Comparison of ENCODE assay signal across 8 cellular contexts in the genomic region with DNA sequence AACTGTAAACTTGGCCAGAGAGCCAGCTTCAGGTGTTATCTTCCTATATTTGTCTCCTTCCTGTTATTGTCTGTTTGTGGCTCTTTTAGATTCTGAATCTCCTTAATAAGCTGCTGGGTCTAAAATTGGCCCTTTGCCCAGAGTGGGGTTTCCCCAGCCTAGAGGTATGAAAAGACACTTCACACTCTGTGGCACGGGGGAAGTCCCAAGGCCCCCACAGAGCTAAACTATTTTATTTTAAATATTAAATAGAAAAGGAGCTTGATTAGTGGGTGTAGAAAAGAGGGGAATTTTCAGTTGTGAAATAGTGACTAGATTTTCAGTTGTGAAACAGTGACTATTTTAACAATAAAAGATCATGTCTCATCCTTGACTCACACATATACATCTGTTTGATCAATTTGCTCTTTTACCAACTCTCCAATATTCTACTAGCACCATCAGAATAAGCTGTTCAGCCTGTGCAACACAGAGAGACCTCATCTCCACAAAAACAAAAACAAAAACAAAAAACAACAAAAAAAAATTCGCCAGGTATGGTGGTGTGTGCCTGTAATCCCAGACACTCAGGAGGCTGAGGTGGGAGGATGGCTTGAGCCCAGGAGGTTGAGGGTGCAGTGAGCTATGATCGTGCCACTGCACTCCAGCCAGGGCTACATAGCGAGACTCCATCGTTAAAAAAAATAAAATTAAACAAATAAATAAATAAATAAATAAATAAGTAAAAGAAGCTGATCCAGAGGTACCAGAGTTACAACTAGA. TPM values are rescaled to one million over a fixed set of nuclear protein-coding genes. Genes with fewer than 3 reads are reported as not detected.
DNase-seq lines count a peak whose midpoint lies in the region; ATAC-seq lines count a peak whose summit lies in the region.

No MANE protein-coding gene starts in this region.

- H3K56ac ChIP-seq in mesendoderm (ENCODE audit: low read length), result no peak overlapping the region

- peak overlapping the region; percentile 4 to 66 for H3K27ac Mint-ChIP-seq in effector memory CD8-positive, alpha-beta T cell
- no peak overlapping the region for H3K27ac Mint-ChIP-seq in stimulated activated effector memory CD8-positive, alpha-beta T cell treated with anti-CD3 and anti-CD28 coated beads, Interleukin-12 subunit alpha, Interleukin-12 subunit beta, amount 100 ng/mL, for 72 hours

- H3K4me3 ChIP-seq in mesendoderm (ENCODE audit: low read length) (no peak overlapping the region), MG63 (no peak overlapping the region)

- H2BK120ac ChIP-seq in mesendoderm (ENCODE audit: low read depth, low read length), result no peak overlapping the region

- no peak overlapping the region for H2BK15ac ChIP-seq in mesendoderm (replicated peaks; ENCODE audit: low read depth)

- peak; percentile 92 for ATAC-seq in GM19025 (IDR thresholded peaks at IDR 0.05; ENCODE audit: low read depth, unreplicated experiment)
- peak; percentile 91 for ATAC-seq in HG03103 (IDR thresholded peaks at IDR 0.05; ENCODE audit: low read depth, unreplicated experiment)
- ATAC-seq in effector memory CD8-positive, alpha-beta T cell (replicated peaks), result peak; percentile 97
- peak; percentile 97 for ATAC-seq in stimulated activated effector memory CD8-positive, alpha-beta T cell treated with anti-CD3 and anti-CD28 coated beads, Interleukin-12 subunit alpha, Interleukin-12 subunit beta, amount 100 ng/mL, for 72 hours

- no peak overlapping the region for H3K23ac ChIP-seq in mesendoderm (ENCODE audit: low read length)

- H3K4me1 ChIP-seq in mesendoderm (ENCODE audit: control insufficient read depth, low read depth, low read length), result peaks cover 2% of the 10 kb centered on the region

- no peaks in the 10 kb centered on the region for H3K36me3 ChIP-seq in mesendoderm (ENCODE audit: control insufficient read depth, insufficient read depth, low read length)
- H3K36me3 ChIP-seq in MG63, result no peaks in the 10 kb centered on the region

- no peaks in the 10 kb centered on the region for H3K9me3 ChIP-seq in MG63

- no peaks in the 10 kb centered on the region for H3K36me3 Mint-ChIP-seq in effector memory CD8-positive, alpha-beta T cell (ENCODE audit: insufficient read depth)
- no peaks in the 10 kb centered on the region for H3K36me3 Mint-ChIP-seq in stimulated activated effector memory CD8-positive, alpha-beta T cell treated with anti-CD3 and anti-CD28 coated beads, Interleukin-12 subunit alpha, Interleukin-12 subunit beta, amount 100 ng/mL, for 72 hours

- no peak overlapping the region for H3K4me2 ChIP-seq in mesendoderm (ENCODE audit: low read length)

- H3K27ac ChIP-seq in mesendoderm (ENCODE audit: low read depth, low read length), result no peak overlapping the region

- no peaks in the 10 kb centered on the region for H3K79me2 ChIP-seq in mesendoderm (ENCODE audit: control insufficient read depth, insufficient read depth, low read length)

- no peaks in the 10 kb centered on the region for H3K79me1 ChIP-seq in mesendoderm (ENCODE audit: low read length)

- H4K8ac ChIP-seq in mesendoderm (ENCODE audit: low read depth, low read length), result no peak overlapping the region

- WGBS in mesendoderm (ENCODE audit: extremely low coverage, insufficient coverage, low lambda C conversion rate), result no CpG with 5 or more reads among the region's 5 CpGs

- H2BK5ac ChIP-seq in mesendoderm (ENCODE audit: low read length), result no peak overlapping the region

- no peak overlapping the region for H2AK5ac ChIP-seq in mesendoderm (ENCODE audit: low read length)

- peaks cover 0 to 4% of the 10 kb centered on the region in 2 donors for H3K9me3 Mint-ChIP-seq in effector memory CD8-positive, alpha-beta T cell
- H3K9me3 Mint-ChIP-seq in stimulated activated effector memory CD8-positive, alpha-beta T cell treated with anti-CD3 and anti-CD28 coated beads, Interleukin-12 subunit alpha, Interleukin-12 subunit beta, amount 100 ng/mL, for 72 hours, result peaks cover 4% of the 10 kb centered on the region

- no peak overlapping the region for H3K4ac ChIP-seq in mesendoderm (ENCODE audit: low read depth, low read length)

- H4K5ac ChIP-seq in mesendoderm (ENCODE audit: low read length), result no peak overlapping the region

- H3K4me3 Mint-ChIP-seq in effector memory CD8-positive, alpha-beta T cell, result peak overlapping the region; percentile 2 to 7
- H3K4me3 Mint-ChIP-seq in stimulated activated effector memory CD8-positive, alpha-beta T cell treated with anti-CD3 and anti-CD28 coated beads, Interleukin-12 subunit alpha, Interleukin-12 subunit beta, amount 100 ng/mL, for 72 hours, result no peak overlapping the region

- H3K4me1 Mint-ChIP-seq in effector memory CD8-positive, alpha-beta T cell (ENCODE audit: low read depth in 2 of 2), result peaks cover 14 to 16% of the 10 kb centered on the region in 2 donors
- H3K4me1 Mint-ChIP-seq in stimulated activated effector memory CD8-positive, alpha-beta T cell treated with anti-CD3 and anti-CD28 coated beads, Interleukin-12 subunit alpha, Interleukin-12 subunit beta, amount 100 ng/mL, for 72 hours, result peaks cover 20% of the 10 kb centered on the region

- H3K27me3 Mint-ChIP-seq in effector memory CD8-positive, alpha-beta T cell, result peaks cover 0 to 3% of the 10 kb centered on the region in 2 donors

- DNase-seq in activated CD4-positive, alpha-beta T cell treated with anti-CD3 and anti-CD28 coated beads for 1 hour, result peak; percentile 66
- peak; percentile 82 to 85 (median 85) for DNase-seq in effector memory CD8-positive, alpha-beta T cell
- DNase-seq in stimulated activated effector memory CD8-positive, alpha-beta T cell treated with anti-CD3 and anti-CD28 coated beads, Interleukin-12 subunit alpha, Interleukin-12 subunit beta, amount 100 ng/mL, for 72 hours (ENCODE audit: low spot score in 2 of 2), result peak; percentile 46 to 86
- no peak for DNase-seq in mesendoderm
- no peak for DNase-seq in superior temporal gyrus (ENCODE audit: extremely low spot score)
- no peak for DNase-seq in MG63

- no peak overlapping the region for H3K9ac ChIP-seq in mesendoderm (ENCODE audit: low read length)

- no peak overlapping the region for H3K18ac ChIP-seq in mesendoderm (ENCODE audit: low read length)

- H3K27me3 ChIP-seq in mesendoderm (ENCODE audit: insufficient read depth, low read length, poor library complexity) (no peaks in the 10 kb centered on the region), MG63 (no peaks in the 10 kb centered on the region)

RNA-seq across cellular contexts. Expression of a gene that starts 24.9 kb away (rescaled TPM):
- polyA plus RNA-seq in mesendoderm (2013, experiment 1 of 2), result 22.4 TPM
- 22.3 TPM for polyA plus RNA-seq in mesendoderm (2013, experiment 2 of 2)
- total RNA-seq in MG63 (2014; rRNA removed; shearing (Covaris generic); ENCODE audit: low replicate concordance), result 20.2 and 20.8 TPM in 2 replicates

RNA-seq across cellular contexts. Expression of a gene that starts 36.5 kb away (rescaled TPM):
- polyA plus RNA-seq in mesendoderm (2013, experiment 1 of 2), result 0.45 TPM
- polyA plus RNA-seq in mesendoderm (2013, experiment 2 of 2), result 0.55 TPM
- total RNA-seq in MG63 (2014; rRNA removed; shearing (Covaris generic); ENCODE audit: low replicate concordance), result 0.56 TPM in 1 of 2 replicates, not detected in the other

Comparison
In these comparisons a context has a peak if more than half of its experiments do, and no peak if none do; other contexts are left out.
1. DNase-seq: peak in activated CD4-positive, alpha-beta T cell treated with anti-CD3 and anti-CD28 coated beads for 1 hour (single experiment), effector memory CD8-positive, alpha-beta T cell (3 of 3) and stimulated activated effector memory CD8-positive, alpha-beta T cell treated with anti-CD3 and anti-CD28 coated beads, Interleukin-12 subunit alpha, Interleukin-12 subunit beta, amount 100 ng/mL, for 72 hours (2 of 2); none in mesendoderm (single experiment), superior temporal gyrus (single experiment) and MG63 (single experiment).
2. Peak in every context shown above with its lines, with median percentiles within 50 percentile points of each other: ATAC-seq.